In the genomic region with DNA sequence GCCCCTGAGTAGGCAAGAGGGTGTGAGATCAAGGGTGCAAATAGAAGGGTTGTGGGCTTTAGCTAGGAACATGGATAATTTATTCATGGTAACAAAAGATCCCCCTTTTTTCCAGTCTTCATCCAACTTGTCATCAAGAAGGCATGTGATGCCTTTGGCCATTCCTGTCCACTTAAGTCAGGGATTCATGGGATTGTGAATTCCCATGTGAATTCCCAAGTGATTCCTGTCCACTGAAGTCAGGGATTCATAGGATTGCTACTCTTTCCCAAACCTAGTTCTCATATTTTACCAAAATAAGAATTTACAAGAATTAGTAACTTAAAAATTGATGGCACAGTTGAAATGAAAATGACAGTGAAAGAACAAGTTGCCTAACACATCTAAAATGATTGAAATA, we compare ENCODE assay signal across 25 cellular contexts. TPM values are rescaled to one million over a fixed set of nuclear protein-coding genes. Genes with fewer than 3 reads are reported as not detected.
DNase-seq lines count a peak whose midpoint lies in the region; FAIRE-seq and TF ChIP-seq lines count a peak whose summit lies in the region.
"Had no signal": no experiment of that assay in that cellular context is flagged by ENCODE, and none has a peak within 500 bp of the region (broad histone marks: within the 10 kb centered on the region; RNA-seq: fewer than 3 reads in every experiment).

No MANE protein-coding gene starts in this region.

- H3K27ac ChIP-seq in GM23248 (no peak overlapping the region), astrocyte (ENCODE audit: low read depth, low read length) (peak overlapping the region; percentile 2)
- H3K27ac ChIP-seq: tibial artery had no signal

- H3K4me1 Mint-ChIP-seq in astrocyte (ENCODE audit: low read depth, unreplicated experiment) = peaks cover 27% of the 10 kb centered on the region

- H2AFZ ChIP-seq in GM23248 = no peak overlapping the region
- no peak overlapping the region for H2AFZ ChIP-seq in astrocyte (ENCODE audit: low read depth, low read length)

- peaks cover 35% of the 10 kb centered on the region for H3F3A ChIP-seq in GM23248 (ENCODE audit: insufficient read depth)

- no peaks in the 10 kb centered on the region for H3K9me2 ChIP-seq in GM23248 (ENCODE audit: insufficient read depth)

- H3K4me3 ChIP-seq in GM23248 = no peak overlapping the region
- H3K4me3 ChIP-seq in astrocyte (ENCODE audit: insufficient read depth, low read depth, low read length) = no peak overlapping the region
- H3K4me3 ChIP-seq: GM12878, tibial artery had no signal

- H3K9ac ChIP-seq in GM23248 (no peak overlapping the region), astrocyte (ENCODE audit: low read length) (no peak overlapping the region)

- H3K4me1 ChIP-seq in GM23248 (ENCODE audit: insufficient read depth) (peaks cover 36% of the 10 kb centered on the region), astrocyte (ENCODE audit: insufficient read depth, low read length) (peaks cover 27% of the 10 kb centered on the region)

- no peak for TF ChIP-seq CTCF in astrocyte (IDR thresholded peaks at IDR 0.05; ENCODE audit: insufficient read depth, low read depth, low read length)

- no peak for FAIRE-seq in astrocyte (lab: Jason Lieb, UNC)
- FAIRE-seq: D721Med, GM12878, H1, kidney had no signal

- H3K4me2 ChIP-seq in GM23248 (ENCODE audit: unreplicated experiment) (no peak overlapping the region), astrocyte (ENCODE audit: low read length) (no peak overlapping the region)

- in situ Hi-C loops in GM23248 (cut with MboI) = no loop called here

- H3K9me3 ChIP-seq in GM23248 (ENCODE audit: low read depth) (no peaks in the 10 kb centered on the region), astrocyte (ENCODE audit: insufficient read depth, low read depth, low read length) (no peaks in the 10 kb centered on the region)
- H3K9me3 ChIP-seq: tibial artery had no signal

- H3K27ac Mint-ChIP-seq in astrocyte (ENCODE audit: unreplicated experiment) = peak overlapping the region; percentile 63
- H3K27ac Mint-ChIP-seq: activated CD4-positive, alpha-beta T cell treated with anti-CD3 and anti-CD28 coated beads for 36 hours; activated CD8-positive, alpha-beta T cell treated with anti-CD3 and anti-CD28 coated beads, Interleukin-2, amount 10 ng/mL, durations not matched to agents 7 days and 5 days; progenitor cell of endocrine pancreas; T-helper 2 cell treated with Interferon-gamma antibody and Interleukin-4, amounts not matched to agents 5 μg/mL and 100 μg/mL, for 36 hours had no signal

- DNase-seq in GM23248 (peak; percentile 25), astrocyte (ENCODE audit: low read depth) (peak; percentile 33), hepatic stellate cell (ENCODE audit: low spot score) (peak; percentile 36), islet precursor cell (no peak), UCSD-AML1 (lab: John Stamatoyannopoulos, UW; ENCODE audit: unreplicated experiment) (no peak), NCI-H187 (lab: John Stamatoyannopoulos, UW) (no peak), NCI-H82 treated with DMSO at 0.1 percent for 48 hours (lab: John Stamatoyannopoulos, UW; ENCODE audit: unreplicated experiment) (no peak)
- DNase-seq: activated CD4-positive, alpha-beta T cell treated with anti-CD3 and anti-CD28 coated beads for 36 hours; activated CD8-positive, alpha-beta T cell treated with anti-CD3 and anti-CD28 coated beads, Interleukin-2, amount 10 ng/mL, durations not matched to agents 7 days and 5 days; amniotic stem cell; kidney; naive thymus-derived CD8-positive, alpha-beta T cell; NCI-H1417 treated with DMSO at 0.1 percent for 48 hours; NCI-H2081; NCI-H526; SHP77; stimulated activated CD4-positive, alpha-beta T cell treated with anti-CD3 and anti-CD28 coated beads, Interleukin-12 subunit alpha, Interleukin-12 subunit beta, amount 100 ng/mL, for 4 hours; stimulated activated CD4-positive, alpha-beta T cell treated with anti-CD3 and anti-CD28 coated beads, Interleukin-2, amount 100 ng/mL, for 48 hours; tibial artery had no signal

- H4K20me1 ChIP-seq in GM23248 (ENCODE audit: insufficient read depth) = no peaks in the 10 kb centered on the region
- no peaks in the 10 kb centered on the region for H4K20me1 ChIP-seq in astrocyte (ENCODE audit: insufficient read depth, low read length)

- peaks cover 17% of the 10 kb centered on the region for H3K36me3 Mint-ChIP-seq in astrocyte (ENCODE audit: low read depth, unreplicated experiment)

- H3K79me2 ChIP-seq in GM23248 (ENCODE audit: insufficient read depth) (peaks cover 18% of the 10 kb centered on the region), astrocyte (ENCODE audit: insufficient read depth, low read length) (peaks cover 3% of the 10 kb centered on the region)

- H3K36me3 ChIP-seq in GM23248 (ENCODE audit: low read depth) = peaks cover 12% of the 10 kb centered on the region; the same call in 1 of the 2 replicates
- peaks cover 5% of the 10 kb centered on the region for H3K36me3 ChIP-seq in astrocyte (ENCODE audit: insufficient read depth, low read length)

- H3K4me3 Mint-ChIP-seq in astrocyte (ENCODE audit: unreplicated experiment) = no peak overlapping the region
- H3K4me3 Mint-ChIP-seq: activated CD4-positive, alpha-beta T cell treated with anti-CD3 and anti-CD28 coated beads for 36 hours; activated CD8-positive, alpha-beta T cell treated with anti-CD3 and anti-CD28 coated beads, Interleukin-2, amount 10 ng/mL, durations not matched to agents 7 days and 5 days; activated naive CD4-positive, alpha-beta T cell treated with anti-CD3 and anti-CD28 coated beads, Interleukin-2, amount 50 U/mL, for 24 hours; naive thymus-derived CD8-positive, alpha-beta T cell; T-helper 2 cell treated with Interferon-gamma antibody and Interleukin-4, amounts not matched to agents 5 μg/mL and 100 μg/mL, for 36 hours had no signal

- no peaks in the 10 kb centered on the region for H3K27me3 Mint-ChIP-seq in astrocyte (ENCODE audit: low read depth, unreplicated experiment)
- H3K27me3 Mint-ChIP-seq: activated CD4-positive, alpha-beta T cell treated with anti-CD3 and anti-CD28 coated beads for 36 hours; activated naive CD4-positive, alpha-beta T cell treated with anti-CD3 and anti-CD28 coated beads, Interleukin-2, amount 50 U/mL, for 24 hours; naive thymus-derived CD8-positive, alpha-beta T cell; progenitor cell of endocrine pancreas had no signal

- H3K27me3 ChIP-seq in GM23248 (replicated peaks; ENCODE audit: insufficient read depth) = no peaks in the 10 kb centered on the region
- H3K27me3 ChIP-seq in astrocyte (ENCODE audit: insufficient read depth, low read length) = no peaks in the 10 kb centered on the region
- H3K27me3 ChIP-seq: tibial artery had no signal

- no peaks in the 10 kb centered on the region for H3K9me3 Mint-ChIP-seq in astrocyte (ENCODE audit: unreplicated experiment)
- H3K9me3 Mint-ChIP-seq: activated naive CD4-positive, alpha-beta T cell treated with anti-CD3 and anti-CD28 coated beads, Interleukin-2, amount 50 U/mL, for 24 hours; naive thymus-derived CD8-positive, alpha-beta T cell; T-helper 2 cell treated with Interferon-gamma antibody and Interleukin-4, amounts not matched to agents 5 μg/mL and 100 μg/mL, for 36 hours had no signal

RNA-seq across cellular contexts. Expression of a gene that starts 40.8 kb away (rescaled TPM):
- total RNA-seq in GM23248 (2014; rRNA removed; shearing (Covaris generic)) = 17.8 and 25.1 TPM in 2 replicates
- 15.1 and 20.4 TPM in 2 replicates for polyA plus RNA-seq in GM23248 (2016; fragmentation: Nextera tagmentation; extraction: Ambion mirVana)
- total RNA-seq in astrocyte = 46.8 and 47.4 TPM in 2 replicates

RNA-seq across cellular contexts. Expression of a gene that starts 41.6 kb away (rescaled TPM):
- total RNA-seq in GM23248 (2014; rRNA removed; shearing (Covaris generic)) = 72.5 and 74.5 TPM in 2 replicates
- polyA plus RNA-seq in GM23248 (2016; fragmentation: Nextera tagmentation; extraction: Ambion mirVana) = 19.6 and 22.4 TPM in 2 replicates
- 58.5 and 62.3 TPM in 2 replicates for total RNA-seq in astrocyte

Comparison
In these comparisons a context has a peak if more than half of its experiments do, and no peak if none do; other contexts are left out.
1. DNase-seq: peak in GM23248 (single experiment), astrocyte (single experiment) and hepatic stellate cell (single experiment); none in islet precursor cell (single experiment), UCSD-AML1 (single experiment), NCI-H187 (0 of 2) and NCI-H82 treated with DMSO at 0.1 percent for 48 hours (single experiment).